ENCODE assay signal across 7 cellular contexts in the genomic region with DNA sequence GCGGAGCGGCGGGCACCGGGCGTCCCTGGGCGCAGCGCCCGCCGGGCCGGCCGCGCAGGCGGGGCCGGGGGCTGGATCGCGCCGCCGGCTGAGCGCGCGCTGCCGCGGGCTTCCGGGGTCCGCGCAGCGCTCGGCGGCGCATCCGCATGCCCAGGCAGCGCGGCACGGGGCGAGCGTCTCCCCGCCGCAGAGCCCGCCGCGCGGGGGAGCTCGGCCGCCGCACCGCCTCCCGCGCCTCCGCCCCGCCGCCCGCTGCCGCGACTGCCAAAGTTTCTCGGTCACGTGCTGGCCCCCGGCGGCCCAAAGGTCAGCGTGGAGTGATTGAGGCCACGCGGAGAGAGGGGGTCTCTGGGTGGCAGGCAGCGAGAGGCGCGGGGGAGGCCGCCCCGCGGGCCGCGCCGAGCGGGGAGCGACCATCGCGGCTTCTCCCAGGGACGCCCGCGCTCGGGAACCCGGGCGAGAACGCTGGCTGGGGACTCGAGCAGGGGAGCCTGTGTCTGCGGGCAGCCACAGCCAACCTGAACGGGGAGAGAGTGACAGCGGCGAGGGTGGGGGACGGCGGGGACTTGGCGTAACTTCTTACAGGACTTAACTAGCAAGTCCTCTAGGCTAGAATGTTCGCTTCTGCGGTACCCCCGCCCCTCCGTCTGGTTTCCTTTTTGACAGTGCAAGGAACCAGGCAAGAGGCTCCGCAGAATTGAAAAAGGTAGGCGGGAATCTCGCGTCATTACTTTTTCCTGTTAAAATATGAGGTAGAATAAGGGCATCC. TPM values are rescaled to one million over a fixed set of nuclear protein-coding genes. Genes with fewer than 3 reads are reported as not detected.
DNase-seq lines count a peak whose midpoint lies in the region; ATAC-seq and TF ChIP-seq lines count a peak whose summit lies in the region.

A gene with protein sequence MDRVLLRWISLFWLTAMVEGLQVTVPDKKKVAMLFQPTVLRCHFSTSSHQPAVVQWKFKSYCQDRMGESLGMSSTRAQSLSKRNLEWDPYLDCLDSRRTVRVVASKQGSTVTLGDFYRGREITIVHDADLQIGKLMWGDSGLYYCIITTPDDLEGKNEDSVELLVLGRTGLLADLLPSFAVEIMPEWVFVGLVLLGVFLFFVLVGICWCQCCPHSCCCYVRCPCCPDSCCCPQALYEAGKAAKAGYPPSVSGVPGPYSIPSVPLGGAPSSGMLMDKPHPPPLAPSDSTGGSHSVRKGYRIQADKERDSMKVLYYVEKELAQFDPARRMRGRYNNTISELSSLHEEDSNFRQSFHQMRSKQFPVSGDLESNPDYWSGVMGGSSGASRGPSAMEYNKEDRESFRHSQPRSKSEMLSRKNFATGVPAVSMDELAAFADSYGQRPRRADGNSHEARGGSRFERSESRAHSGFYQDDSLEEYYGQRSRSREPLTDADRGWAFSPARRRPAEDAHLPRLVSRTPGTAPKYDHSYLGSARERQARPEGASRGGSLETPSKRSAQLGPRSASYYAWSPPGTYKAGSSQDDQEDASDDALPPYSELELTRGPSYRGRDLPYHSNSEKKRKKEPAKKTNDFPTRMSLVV (minus strand): TSS at position 180 of the 769 bp plus-strand sequence. CDS start 272 bp downstream, outside the sequence.

- peak within 1 kb of the TSS; percentile 79 for H3K27ac ChIP-seq in muscle layer of colon (ENCODE audit: low read depth, low read length)

- peak; percentile 77 for ATAC-seq in GM18498 (IDR thresholded peaks at IDR 0.05; ENCODE audit: unreplicated experiment)
- ATAC-seq in HG02759 (IDR thresholded peaks at IDR 0.05; ENCODE audit: unreplicated experiment), result peak; percentile 80

- H3K4me3 ChIP-seq in epithelial cell of proximal tubule (ENCODE audit: low read depth, low read length), result peak within 1 kb of the TSS; percentile 78
- H3K4me3 ChIP-seq in muscle layer of colon (ENCODE audit: low read depth in 1 of 2, low read length in 2 of 2), result peak within 1 kb of the TSS; percentile 70 to 75

- peak within 1 kb of the TSS; percentile 81 for H3K9ac ChIP-seq in muscle layer of colon (ENCODE audit: low read length)

- TF ChIP-seq CTCF in epithelial cell of proximal tubule (conservative IDR thresholded peaks at IDR 0.05; ENCODE audit: low read depth, low read length), result no peak

- H3K4me1 ChIP-seq in muscle layer of colon (ENCODE audit: insufficient read depth, low read length), result peaks cover 14% of the 10 kb centered on the region

- DNase-seq in NCI-H460 (ENCODE audit: extremely low read depth, low read depth) (peak; percentile 15), epithelial cell of proximal tubule (ENCODE audit: low read depth) (no peak)
- DNase-seq in activated CD8-positive, alpha-beta memory T cell treated with anti-CD3 and anti-CD28 coated beads, Interleukin-2, amount 50 U/mL, for 48 hours, result peak; percentile 82
- peak; percentile 68 to 70 for DNase-seq in stimulated activated CD8-positive, alpha-beta memory T cell treated with anti-CD3 and anti-CD28 coated beads, Interleukin-7, amount 100 ng/mL, for 4 hours (ENCODE audit: low read depth in 2 of 2)

- no peaks in the 10 kb centered on the region for H3K9me3 ChIP-seq in muscle layer of colon (ENCODE audit: low read length)

- no peaks in the 10 kb centered on the region for H3K27me3 ChIP-seq in muscle layer of colon (ENCODE audit: control insufficient read depth in 1 of 2, insufficient read depth in 2 of 2, low read length in 2 of 2)

- no peaks in the 10 kb centered on the region for H3K36me3 ChIP-seq in muscle layer of colon (ENCODE audit: insufficient read depth, low read length)

RNA-seq across cellular contexts. Expression of the gene that starts here (rescaled TPM):
- total RNA-seq in NCI-H460 (2014; rRNA removed; shearing (Covaris generic)), result 0.22 and 0.38 TPM in 2 replicates
- polyA plus RNA-seq in NCI-H460 (2014; cell fraction: nucleus; rRNA removed), result 0.03 and 0.19 TPM in 2 replicates
- 0.86 and 2.3 TPM in 2 replicates for total RNA-seq in epithelial cell of proximal tubule

Comparison
In these comparisons a context has a peak if more than half of its experiments do, and no peak if none do; other contexts are left out.
1. Peak in DNase-seq in NCI-H460; RNA of the gene not detected or under 1 TPM.